Comparison of ENCODE assay signal across 10 cellular contexts in the genomic region with DNA sequence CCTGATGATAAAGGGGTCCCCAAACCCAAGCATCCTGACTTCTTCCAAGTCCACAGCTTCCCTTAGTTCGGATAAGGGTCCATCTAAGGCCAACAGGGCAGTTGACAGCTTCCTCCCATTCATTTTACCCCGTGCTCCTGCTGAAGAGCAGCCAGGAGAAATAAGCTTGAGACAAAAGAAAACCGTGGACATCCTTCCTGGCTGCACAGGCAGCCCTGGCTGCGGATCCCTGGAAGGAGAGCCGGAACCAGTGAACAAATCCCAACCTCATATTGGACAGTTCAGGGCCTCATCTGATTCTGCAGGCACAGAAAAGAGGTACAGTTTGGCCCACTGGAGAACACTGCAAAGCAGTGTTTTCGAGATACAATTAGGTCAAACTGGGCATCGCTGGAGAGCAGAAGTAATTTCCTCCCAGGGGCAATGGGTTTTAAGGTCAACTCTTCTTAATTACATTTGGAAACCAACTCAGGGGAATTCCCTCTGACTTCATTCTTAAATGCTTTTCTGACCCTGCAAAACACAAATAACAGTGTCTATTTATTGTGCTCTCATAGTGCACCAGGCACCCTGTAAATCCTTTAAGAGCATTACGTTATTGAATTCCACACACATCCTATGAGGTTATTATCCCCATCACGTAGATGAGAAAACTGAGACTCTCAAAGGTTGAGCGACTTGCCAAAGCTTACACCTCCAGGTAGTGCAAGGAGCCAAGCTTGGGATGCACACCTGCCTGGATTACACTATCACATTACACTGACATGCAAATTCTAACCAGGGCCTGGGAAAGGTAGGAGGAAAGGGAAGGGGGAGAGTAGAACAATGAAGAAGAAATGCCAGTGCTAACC. TPM values are rescaled to one million over a fixed set of nuclear protein-coding genes. Genes with fewer than 3 reads are reported as not detected.
A peak's percentile ranks its signal among the peaks of the same experiment; 100 is the strongest.
DNase-seq lines count a peak whose midpoint lies in the region; ATAC-seq and TF ChIP-seq lines count a peak whose summit lies in the region.
"Had no signal": no experiment of that assay in that cellular context is flagged by ENCODE, and none has a peak within 500 bp of the region (broad histone marks: within the 10 kb centered on the region; RNA-seq: fewer than 3 reads in every experiment).

No MANE protein-coding gene starts in this region.

- H3K4me3 ChIP-seq in left ventricle myocardium inferior (no peak overlapping the region), spleen (peak overlapping the region in 1 of 8 donors; percentile 9), PC-3 (ENCODE audit: low read length) (no peak overlapping the region)

- H3K4me3 Mint-ChIP-seq in T-helper 17 cell = peak overlapping the region; percentile 84

- WGBS in spleen, 5 donors = 41 to 72% (median 61%) methylated on average over 10 of the region's 10 CpGs

- H3F3A ChIP-seq in PC-3 (ENCODE audit: low read length, unreplicated experiment) = peaks cover 21% of the 10 kb centered on the region

- no peak for TF ChIP-seq POLR2A in spleen (IDR thresholded peaks at IDR 0.05)

- ATAC-seq in T-helper 17 cell (no peak), PC-3 (no peak)

- H4K20me1 ChIP-seq in PC-3 (ENCODE audit: low read length) = no peaks in the 10 kb centered on the region

- CTCF ChIA-PET in PC-3 (lab: Charles Lee) = no interaction called here

- H3K4me2 ChIP-seq in PC-3 (ENCODE audit: low read length) = no peak overlapping the region

- H3K79me2 ChIP-seq in PC-3 (ENCODE audit: low read length) = peaks cover 95% of the 10 kb centered on the region

- peaks cover 9% of the 10 kb centered on the region for H3K36me3 Mint-ChIP-seq in T-helper 17 cell (ENCODE audit: low read depth)

- H2AFZ ChIP-seq in PC-3 (ENCODE audit: low read length) = no peak overlapping the region

- peak overlapping the region; percentile 98 for H3K27ac Mint-ChIP-seq in T-helper 17 cell

- intact Hi-C loops in left ventricle myocardium inferior (cut with micrococcal nuclease) (no loop called here), spleen (cut with DNase I; ENCODE audit: low total_unique reads) (no loop called here), PC-3 (cut with micrococcal nuclease) (no loop called here)

- no peaks in the 10 kb centered on the region; the same call in 1 of the 2 replicates for H3K9me2 ChIP-seq in PC-3 (replicated peaks; ENCODE audit: low read length)

- H3K27ac ChIP-seq in left ventricle myocardium inferior (replicated peaks) (peak overlapping the region; percentile 46), spleen (peak overlapping the region in 7 of 8 donors; percentile 42 to 84 (median 60)), PC-3 (ENCODE audit: low read length) (no peak overlapping the region)

- peaks cover 51% of the 10 kb centered on the region for H3K4me1 ChIP-seq in left ventricle myocardium inferior
- peaks cover 27 to 95% (median 63%) of the 10 kb centered on the region in 6 donors for H3K4me1 ChIP-seq in spleen
- H3K4me1 ChIP-seq in PC-3 (ENCODE audit: insufficient read depth, low read length) = peaks cover 70% of the 10 kb centered on the region

- TF ChIP-seq CTCF in left ventricle myocardium inferior (IDR thresholded peaks at IDR 0.05; ENCODE audit: borderline replicate concordance) (no peak), spleen (IDR thresholded peaks at IDR 0.05 in 8 of 11, conservative IDR thresholded peaks at IDR 0.05 in 3 of 11) (no peak), PC-3 (conservative IDR thresholded peaks at IDR 0.05; ENCODE audit: low read depth, low read length) (no peak)

- H3K9ac ChIP-seq in PC-3 (ENCODE audit: low read length) = no peak overlapping the region

- H3K27me3 Mint-ChIP-seq in T-helper 17 cell = no peaks in the 10 kb centered on the region

- H3K27me3 ChIP-seq in left ventricle myocardium inferior (ENCODE audit: low read depth) (no peaks in the 10 kb centered on the region), spleen (replicated peaks in 1 of 7) (no peaks in the 10 kb centered on the region), PC-3 (ENCODE audit: low read length) (no peaks in the 10 kb centered on the region)

- no peaks in the 10 kb centered on the region for H3K36me3 ChIP-seq in left ventricle myocardium inferior
- H3K36me3 ChIP-seq in spleen = peaks cover 0 to 26% (median 1%) of the 10 kb centered on the region in 6 donors
- peaks cover 61% of the 10 kb centered on the region for H3K36me3 ChIP-seq in PC-3 (ENCODE audit: low read depth, low read length)

- POLR2A ChIA-PET in PC-3 (lab: Charles Lee; ENCODE audit: unreplicated experiment) = no interaction called here

- no TSS peak for BruUV-seq in PC-3 (replicated peaks; lab: Mats Ljungman, UMichigan)

- DNase-seq in NCI-H2196 treated with DMSO at 0.1 percent for 48 hours (lab: John Stamatoyannopoulos, UW; ENCODE audit: unreplicated experiment) = peak; percentile 40
- no peak for DNase-seq in NCI-H2196 (lab: John Stamatoyannopoulos, UW; ENCODE audit: unreplicated experiment)
- no peak for DNase-seq in T-helper 17 cell
- no peak for DNase-seq in left ventricle myocardium inferior
- no peak for DNase-seq in spleen
- no peak for DNase-seq in stimulated activated naive CD4-positive, alpha-beta T cell (lab: John Stamatoyannopoulos, UW)
- DNase-seq in NCI-H2227 treated with DMSO at 0.1 percent for 48 hours (lab: John Stamatoyannopoulos, UW) = no peak
- DNase-seq in PC-3 = no peak
- DNase-seq: NCI-H1092 treated with DMSO at 0.1 percent for 48 hours; NK-92 treated with Interleukin-12 subunit alpha and Interleukin-12 subunit beta, amount 100 ng/mL, for 24 hours had no signal

- H3K9me3 ChIP-seq in T-helper 17 cell (ENCODE audit: control insufficient read depth, low read length, poor library complexity, severe bottlenecking) (no peaks in the 10 kb centered on the region), left ventricle myocardium inferior (replicated peaks) (no peaks in the 10 kb centered on the region), spleen (no peaks in the 10 kb centered on the region), PC-3 (ENCODE audit: low read length) (no peaks in the 10 kb centered on the region)

- H3K4me1 Mint-ChIP-seq in T-helper 17 cell = peaks cover 68% of the 10 kb centered on the region

RNA-seq across cellular contexts. Expression of a gene that starts 21.2 kb away (rescaled TPM):
- total RNA-seq in T-helper 17 cell (100 to 1,000 TPM; 130 to 140 TPM), left ventricle myocardium inferior (17.7 TPM), spleen (10 to 100 TPM; 45.8 to 71.1 (median 52.9) TPM), PC-3 (2014; rRNA removed) (115 and 130 TPM in 2 replicates)
- 10 to 100 TPM; 10.9 to 13.0 (median 11.5) TPM for polyA plus RNA-seq in spleen
